ENCODE assay signal across 1 cellular context in genomic region chr3:46058981-46059380, GRCh38.
TF ChIP-seq lines count a peak whose summit lies in the region.

No MANE protein-coding gene starts in this region.

TF ChIP-seq in GM12878, 131 proteins besides CTCF, POLR2A, EP300 and RAD21 (continued from another document):
- no peak for TF ChIP-seq TCF7 (IDR thresholded peaks at IDR 0.05; ENCODE audit: borderline replicate concordance)
- TF ChIP-seq RELB (IDR thresholded peaks at IDR 0.05; ENCODE audit: low read depth), result no peak
- TF ChIP-seq, protein P1, sequence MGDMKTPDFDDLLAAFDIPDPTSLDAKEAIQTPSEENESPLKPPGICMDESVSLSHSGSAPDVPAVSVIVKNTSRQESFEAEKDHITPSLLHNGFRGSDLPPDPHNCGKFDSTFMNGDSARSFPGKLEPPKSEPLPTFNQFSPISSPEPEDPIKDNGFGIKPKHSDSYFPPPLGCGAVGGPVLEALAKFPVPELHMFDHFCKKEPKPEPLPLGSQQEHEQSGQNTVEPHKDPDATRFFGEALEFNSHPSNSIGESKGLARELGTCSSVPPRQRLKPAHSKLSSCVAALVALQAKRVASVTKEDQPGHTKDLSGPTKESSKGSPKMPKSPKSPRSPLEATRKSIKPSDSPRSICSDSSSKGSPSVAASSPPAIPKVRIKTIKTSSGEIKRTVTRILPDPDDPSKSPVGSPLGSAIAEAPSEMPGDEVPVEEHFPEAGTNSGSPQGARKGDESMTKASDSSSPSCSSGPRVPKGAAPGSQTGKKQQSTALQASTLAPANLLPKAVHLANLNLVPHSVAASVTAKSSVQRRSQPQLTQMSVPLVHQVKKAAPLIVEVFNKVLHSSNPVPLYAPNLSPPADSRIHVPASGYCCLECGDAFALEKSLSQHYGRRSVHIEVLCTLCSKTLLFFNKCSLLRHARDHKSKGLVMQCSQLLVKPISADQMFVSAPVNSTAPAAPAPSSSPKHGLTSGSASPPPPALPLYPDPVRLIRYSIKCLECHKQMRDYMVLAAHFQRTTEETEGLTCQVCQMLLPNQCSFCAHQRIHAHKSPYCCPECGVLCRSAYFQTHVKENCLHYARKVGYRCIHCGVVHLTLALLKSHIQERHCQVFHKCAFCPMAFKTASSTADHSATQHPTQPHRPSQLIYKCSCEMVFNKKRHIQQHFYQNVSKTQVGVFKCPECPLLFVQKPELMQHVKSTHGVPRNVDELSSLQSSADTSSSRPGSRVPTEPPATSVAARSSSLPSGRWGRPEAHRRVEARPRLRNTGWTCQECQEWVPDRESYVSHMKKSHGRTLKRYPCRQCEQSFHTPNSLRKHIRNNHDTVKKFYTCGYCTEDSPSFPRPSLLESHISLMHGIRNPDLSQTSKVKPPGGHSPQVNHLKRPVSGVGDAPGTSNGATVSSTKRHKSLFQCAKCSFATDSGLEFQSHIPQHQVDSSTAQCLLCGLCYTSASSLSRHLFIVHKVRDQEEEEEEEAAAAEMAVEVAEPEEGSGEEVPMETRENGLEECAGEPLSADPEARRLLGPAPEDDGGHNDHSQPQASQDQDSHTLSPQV (IDR thresholded peaks at IDR 0.05), result no peak
- no peak for TF ChIP-seq MYC (IDR thresholded peaks at IDR 0.05; ENCODE audit: insufficient read depth, insufficient read length, insufficient replicate concordance, low read length, severe bottlenecking)
TF ChIP-seq in GM12878: peak in this region for 2.
